Comparison of ENCODE assay signal across 35 cellular contexts in genomic region chr6:161511455-161512159, GRCh38.
"Had no signal": no experiment of that assay in that cellular context is flagged by ENCODE, and none has a peak within 500 bp of the region (broad histone marks: within the 10 kb centered on the region; RNA-seq: fewer than 3 reads in every experiment).

No MANE protein-coding gene starts in this region.

- H3K4me1 ChIP-seq: adrenal gland, body of pancreas, left lung, sigmoid colon, thyroid gland, upper lobe of left lung, vagina had no signal

- H3K9me3 ChIP-seq: adrenal gland, body of pancreas, heart right ventricle, mucosa of descending colon, neutrophil, sigmoid colon, thyroid gland, upper lobe of left lung, vagina had no signal

- H3K36me3 ChIP-seq: adrenal gland, cardiac muscle cell, heart right ventricle, left lung, neutrophil, sigmoid colon, thyroid gland, upper lobe of left lung, vagina, WERI-Rb-1 had no signal

- H3K27ac ChIP-seq: adrenal gland, body of pancreas, cardiac muscle cell, heart right ventricle, left lung, neutrophil, sigmoid colon, thyroid gland, upper lobe of left lung, vagina, WERI-Rb-1 had no signal

- ATAC-seq: activated CD4-positive, CD25-positive, alpha-beta regulatory T cell treated with anti-CD3 and anti-CD28 coated beads, Interleukin-2, amount 50 U/mL, for 24 hours; body of pancreas; esophagus mucosa; heart right ventricle; left lung; mucosa of descending colon; natural killer cell treated with Interleukin-12 subunit alpha and Interleukin-12 subunit beta and Interleukin-15 and Interleukin-18, amount 100 ng/mL, for 72 hours; stimulated activated memory B cell treated with anti-CD40 and anti-IgM and Interleukin-4, amounts not matched to agents 10 μg/mL and 1 μg/mL and 100 μg/mL, for 72 hours; stimulated activated naive CD8-positive, alpha-beta T cell treated with anti-CD3 and anti-CD28 coated beads, Interleukin-15, amount 100 ng/mL, for 72 hours; T-helper 17 cell had no signal

- H3K4me3 ChIP-seq: adrenal gland, body of pancreas, cardiac muscle cell, heart right ventricle, left lung, lung, mucosa of descending colon, sigmoid colon, smooth muscle cell, thyroid gland, upper lobe of left lung, vagina had no signal

- H3K4me2 ChIP-seq: smooth muscle cell had no signal

- H3K27me3 ChIP-seq: adrenal gland, body of pancreas, cardiac muscle cell, heart right ventricle, left lung, neutrophil, sigmoid colon, thyroid gland, upper lobe of left lung, vagina had no signal

- DNase-seq: activated CD4-positive, alpha-beta T cell treated with anti-CD3 and anti-CD28 coated beads for 48 hours; activated CD4-positive, alpha-beta T cell treated with anti-CD3 and anti-CD28 coated beads, Interleukin-2, amount 50 U/mL, for 48 hours; activated CD8-positive, alpha-beta memory T cell treated with anti-CD3 and anti-CD28 coated beads, Interleukin-2, amount 50 U/mL, for 4 hours; activated effector memory CD4-positive, alpha-beta T cell treated with anti-CD3 and anti-CD28 coated beads, Interleukin-2, amount 50 U/mL, for 16 hours; activated naive CD4-positive, alpha-beta T cell treated with anti-CD3 and anti-CD28 coated beads for 36 hours; activated naive CD8-positive, alpha-beta T cell treated with anti-CD3 and anti-CD28 coated beads for 36 hours; activated T-cell treated with anti-CD3 and anti-CD28 coated beads, Interleukin-2, amount 50 U/mL, for 1 hour; adrenal gland; aorta; body of pancreas; cortex of kidney; foreskin fibroblast; heart right ventricle; left lung; mucosa of descending colon; sigmoid colon; stimulated activated CD4-positive, alpha-beta T cell treated with anti-CD3 and anti-CD28 coated beads, Interleukin-1b, Interleukin-23, amount 100 ng/mL, for 48 hours; stimulated activated CD4-positive, alpha-beta T cell treated with anti-CD3 and anti-CD28 coated beads, Interleukin-4, amount 100 ng/mL, for 4 hours; stimulated activated CD8-positive, alpha-beta memory T cell treated with anti-CD3 and anti-CD28 coated beads, Interleukin-4, amount 100 ng/mL, for 48 hours; stimulated activated naive CD8-positive, alpha-beta T cell treated with anti-CD3 and anti-CD28 coated beads, Interleukin-15, amount 100 ng/mL, for 72 hours; substantia nigra; T-helper 17 cell; T1000; thyroid gland; upper lobe of left lung; WERI-Rb-1 had no signal
